2 cellular contexts compared by ENCODE assay signal in genomic region chr15:67805008-67805681, GRCh38.
TF ChIP-seq lines count a peak whose summit lies in the region.

No MANE protein-coding gene starts in this region.

TF ChIP-seq in HEK293, 187 proteins besides CTCF, POLR2A, EP300 and RAD21:
- TF ChIP-seq ZIC2 (tag by site-specific recombination; IDR thresholded peaks at IDR 0.05) (peak; percentile 84), ZNF501 (tag by site-specific recombination; IDR thresholded peaks at IDR 0.05) (no peak)
TF ChIP-seq in HEK293: peak in this region for 1.

TF ChIP-seq in H1, 55 proteins besides CTCF, POLR2A, EP300 and RAD21:
- TF ChIP-seq CEBPB (IDR thresholded peaks at IDR 0.05; ENCODE audit: low read depth, low read length), result no peak
- no peak for TF ChIP-seq SIRT6 (IDR thresholded peaks at IDR 0.05; ENCODE audit: low read length)
- TF ChIP-seq, protein P1, sequence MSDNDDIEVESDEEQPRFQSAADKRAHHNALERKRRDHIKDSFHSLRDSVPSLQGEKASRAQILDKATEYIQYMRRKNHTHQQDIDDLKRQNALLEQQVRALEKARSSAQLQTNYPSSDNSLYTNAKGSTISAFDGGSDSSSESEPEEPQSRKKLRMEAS (IDR thresholded peaks at IDR 0.05), result 0 out of 2 replicates have a peak, but pooled peaks have one; percentile 20
- TF ChIP-seq FOSL1 (IDR thresholded peaks at IDR 0.05; ENCODE audit: insufficient read depth, low read depth, low read length), result no peak
- no peak for TF ChIP-seq PHF8 (conservative IDR thresholded peaks at IDR 0.05; ENCODE audit: low read depth, low read length)
- TF ChIP-seq RXRA (IDR thresholded peaks at IDR 0.05; ENCODE audit: insufficient read depth, low read depth, low read length), result no peak
- no peak for TF ChIP-seq CREB1 (IDR thresholded peaks at IDR 0.05)
